12 cellular contexts compared by ENCODE assay signal in genomic region chr1:212218065-212218464, GRCh38.
"Had no signal": no experiment of that assay in that cellular context is flagged by ENCODE, and none has a peak within 500 bp of the region (broad histone marks: within the 10 kb centered on the region; RNA-seq: fewer than 3 reads in every experiment).

No MANE protein-coding gene starts in this region.

- ATAC-seq: psoas muscle, right lobe of liver had no signal

- H3K36me3 Mint-ChIP-seq: natural killer cell treated with Interleukin-12 subunit alpha and Interleukin-12 subunit beta and Interleukin-15 and Interleukin-18, amount 100 ng/mL, for 72 hours had no signal

- H3K27ac ChIP-seq: psoas muscle, right lobe of liver had no signal

- H3K4me3 ChIP-seq: esophagus muscularis mucosa, psoas muscle, right lobe of liver had no signal

- H3K27ac Mint-ChIP-seq: activated B cell treated with CpG ODN at 0.5 μM for 24 hours; activated naive CD8-positive, alpha-beta T cell treated with anti-CD3 and anti-CD28 coated beads, Interleukin-2, amount 10 ng/mL, durations not matched to agents 7 days and 5 days; natural killer cell treated with Interleukin-12 subunit alpha and Interleukin-12 subunit beta and Interleukin-15 and Interleukin-18, amount 100 ng/mL, for 72 hours had no signal

- H3K4me3 Mint-ChIP-seq: activated B cell treated with CpG ODN at 0.5 μM for 24 hours; activated naive CD8-positive, alpha-beta T cell treated with anti-CD3 and anti-CD28 coated beads, Interleukin-2, amount 10 ng/mL, durations not matched to agents 7 days and 5 days; natural killer cell treated with Interleukin-12 subunit alpha and Interleukin-12 subunit beta and Interleukin-15 and Interleukin-18, amount 100 ng/mL, for 72 hours had no signal

- H3K27me3 ChIP-seq: esophagus muscularis mucosa, right lobe of liver had no signal

- H3K36me3 ChIP-seq: esophagus muscularis mucosa, right lobe of liver had no signal

- DNase-seq: activated B cell treated with CpG ODN at 0.5 μM for 24 hours; activated CD4-positive, alpha-beta T cell treated with anti-CD3 and anti-CD28 coated beads, Interleukin-2, amount 50 U/mL, for 1 hour; activated effector memory CD4-positive, alpha-beta T cell treated with Interleukin-2 at 50 U/mL for 16 hours; activated naive CD8-positive, alpha-beta T cell treated with anti-CD3 and anti-CD28 coated beads, Interleukin-2, amount 10 ng/mL, durations not matched to agents 7 days and 5 days; activated T-cell treated with anti-CD3 and anti-CD28 coated beads for 4 hours; foreskin fibroblast; psoas muscle; right lobe of liver; stimulated activated naive CD4-positive, alpha-beta T cell treated with Interleukin-2 at 50 U/mL for 16 hours had no signal

- H3K9me3 Mint-ChIP-seq: activated B cell treated with CpG ODN at 0.5 μM for 24 hours; activated naive CD8-positive, alpha-beta T cell treated with anti-CD3 and anti-CD28 coated beads, Interleukin-2, amount 10 ng/mL, durations not matched to agents 7 days and 5 days; natural killer cell treated with Interleukin-12 subunit alpha and Interleukin-12 subunit beta and Interleukin-15 and Interleukin-18, amount 100 ng/mL, for 72 hours; T-helper 1 cell treated with Interleukin-12 subunit alpha and Interleukin-12 subunit beta and Interleukin-4 antibody, amounts not matched to agents 30 μg/mL and 1 μg/mL, for 36 hours had no signal

- H3K9me3 ChIP-seq: esophagus muscularis mucosa, psoas muscle, right lobe of liver had no signal
